ENCODE assay signal across 8 cellular contexts in the genomic region with DNA sequence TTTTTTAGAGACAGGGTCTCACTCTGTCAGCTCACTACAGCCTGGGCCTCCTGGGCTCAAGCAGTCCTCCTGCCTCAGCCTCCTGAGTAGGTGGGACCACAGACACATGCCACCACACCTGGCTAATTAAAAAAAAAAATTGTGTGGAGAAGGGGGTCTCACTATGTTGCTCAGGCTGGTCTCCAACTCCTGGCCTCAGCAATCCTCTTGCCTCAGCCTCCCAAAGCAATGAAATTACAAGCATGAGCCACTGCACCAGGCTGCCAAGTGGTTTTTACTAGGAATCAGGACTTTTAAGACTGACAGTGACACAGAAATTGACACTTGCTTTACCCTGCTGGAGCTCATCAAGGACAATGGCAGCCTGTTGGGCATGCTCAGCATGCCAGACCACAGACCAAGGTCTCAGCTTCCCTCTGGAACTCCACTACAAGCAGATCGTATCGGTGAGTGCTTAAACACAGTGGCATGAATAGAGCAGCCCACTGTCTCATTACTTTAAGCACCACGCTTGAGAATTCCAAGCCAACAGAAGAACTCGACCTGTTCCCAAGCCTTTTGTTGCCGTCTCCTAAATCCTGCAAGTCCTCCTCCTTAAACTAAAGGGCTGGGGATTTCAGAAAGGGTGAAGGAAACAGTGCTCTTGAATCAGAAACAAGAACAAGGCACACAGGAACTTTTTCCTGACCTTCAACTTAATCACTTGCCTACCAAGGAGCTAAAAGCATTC. TPM values are rescaled to one million over a fixed set of nuclear protein-coding genes. Genes with fewer than 3 reads are reported as not detected.
DNase-seq lines count a peak whose midpoint lies in the region; ATAC-seq and TF ChIP-seq lines count a peak whose summit lies in the region.

No MANE protein-coding gene starts in this region.

- WGBS in adrenal gland, 4 donors = 33 to 40% (median 38%) methylated on average over 4 to 5 of the region's 5 CpGs

- peaks cover 0 to 9% (median 0%) of the 10 kb centered on the region in 3 donors for H3K27me3 Mint-ChIP-seq in naive B cell

- intact Hi-C loops in adrenal gland (cut with DNase I) = loop anchor here in 1 of 2 donors (5.0 to 10.0 kb wide), 2 partner anchors 316 to 368 kb away; a partner anchor contains a TSS

- ATAC-seq in GM18873 (IDR thresholded peaks at IDR 0.05; ENCODE audit: low FRiP score, unreplicated experiment) = peak; percentile 12
- ATAC-seq in HG03159 (IDR thresholded peaks at IDR 0.05; ENCODE audit: unreplicated experiment) = peak; percentile 5
- ATAC-seq in naive B cell (ENCODE audit: low read depth in 2 of 2) = no peak
- ATAC-seq in GM19395 (IDR thresholded peaks at IDR 0.05; ENCODE audit: unreplicated experiment) = no peak

- H3K9me3 Mint-ChIP-seq in naive B cell = no peaks in the 10 kb centered on the region

- peak; percentile 35 to 67 (median 41) for DNase-seq in adrenal gland
- DNase-seq in naive B cell = no peak
- no peak for DNase-seq in OCI-M1 (lab: John Stamatoyannopoulos, UW)
- DNase-seq in NCI-H1105 treated with DMSO at 0.1 percent for 48 hours (lab: John Stamatoyannopoulos, UW) = no peak
- DNase-seq in SK-N-DZ (ENCODE audit: low spot score) = no peak

- H3K27me3 ChIP-seq in adrenal gland = no peaks in the 10 kb centered on the region

- TF ChIP-seq CTCF in adrenal gland (IDR thresholded peaks at IDR 0.05) = no peak

- no peaks in the 10 kb centered on the region for H3K36me3 ChIP-seq in adrenal gland (replicated peaks in 1 of 2)

- H3K27ac ChIP-seq in adrenal gland = peak overlapping the region; percentile 47 to 87 (median 70)

- H3K27ac Mint-ChIP-seq in naive B cell = peak overlapping the region in 4 of 6 donors; percentile 1 to 82 (median 71)

- H3K4me3 ChIP-seq in adrenal gland = no peak overlapping the region

- peak in 1 of 2 donors; percentile 29 for TF ChIP-seq POLR2A in adrenal gland (IDR thresholded peaks at IDR 0.05)

- peak overlapping the region in 2 of 8 donors; percentile 1 to 6 for H3K4me3 Mint-ChIP-seq in naive B cell

- no peaks in the 10 kb centered on the region for H3K9me3 ChIP-seq in adrenal gland (replicated peaks in 1 of 3)

- peaks cover 14 to 18% of the 10 kb centered on the region in 2 donors for H3K4me1 ChIP-seq in adrenal gland (replicated peaks in 1 of 2)

- H3K36me3 Mint-ChIP-seq in naive B cell = peaks cover 0 to 4% of the 10 kb centered on the region in 2 donors

- peaks cover 9 to 14% (median 10%) of the 10 kb centered on the region in 3 donors for H3K4me1 Mint-ChIP-seq in naive B cell

RNA-seq across cellular contexts. Expression of a gene that starts 41.4 kb away (rescaled TPM):
- 1 to 10 TPM in 1 of 8 donors, under 1 TPM in 7; 0.21 to 1.2 (median 0.45) TPM for total RNA-seq in adrenal gland
- under 1 TPM; 0.10 to 0.55 (median 0.16) TPM for polyA plus RNA-seq in adrenal gland
- under 1 TPM in 3 of 6 donors, not detected in 3; 0.27 to 0.40 (median 0.28) TPM for polyA plus RNA-seq in naive B cell (ENCODE audit: low read depth in 6 of 6)
- 0.37 TPM in 1 of 2 replicates, not detected in the other for polyA plus RNA-seq in SK-N-DZ (2014; cell fraction: cytosol; rRNA removed)
- polyA plus RNA-seq in SK-N-DZ (2014; cell fraction: nucleus; rRNA removed) = not detected in 2 replicates

Comparison
In these comparisons a context has a peak if more than half of its experiments do, and no peak if none do; other contexts are left out.
1. ATAC-seq: peak in GM18873 (single experiment) and HG03159 (single experiment); none in naive B cell (0 of 2) and GM19395 (single experiment).
2. DNase-seq: peak in adrenal gland (7 of 7); none in naive B cell (single experiment), OCI-M1 (single experiment), NCI-H1105 treated with DMSO at 0.1 percent for 48 hours (single experiment) and SK-N-DZ (single experiment).